Comparison of ENCODE assay signal across 8 cellular contexts in the genomic region with DNA sequence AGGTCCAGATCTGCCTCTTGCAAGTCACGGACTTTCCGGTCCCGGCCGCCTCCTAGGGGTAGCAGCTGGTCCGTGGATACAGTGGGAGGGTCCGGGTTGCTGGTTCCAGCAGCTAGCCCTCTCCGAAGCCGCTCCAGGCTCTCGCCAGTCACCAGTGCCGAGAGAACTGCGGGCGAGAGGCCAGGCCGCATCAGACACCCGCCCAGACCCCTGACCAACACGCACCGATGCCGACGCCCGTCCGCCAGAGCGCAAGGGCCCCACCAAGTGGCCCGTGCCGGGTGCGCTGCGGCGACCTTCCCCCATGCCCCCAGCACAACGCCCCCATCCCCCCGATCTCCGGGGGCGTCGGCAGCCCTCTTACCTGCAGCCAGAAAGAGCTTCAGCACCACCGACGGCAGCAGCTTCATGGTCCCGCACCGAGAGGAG. TPM values are rescaled to one million over a fixed set of nuclear protein-coding genes. Genes with fewer than 3 reads are reported as not detected.
DNase-seq lines count a peak whose midpoint lies in the region; ATAC-seq and TF ChIP-seq lines count a peak whose summit lies in the region.

No MANE protein-coding gene starts in this region.

- H3K36me3 ChIP-seq in SJCRH30 (0 out of 2 replicates have a peak, but pooled peaks cover 2% of the 10 kb centered on the region), thoracic aorta (no peaks in the 10 kb centered on the region)

- H3K9me3 Mint-ChIP-seq in activated naive CD4-positive, alpha-beta T cell treated with anti-CD3 and anti-CD28 coated beads, Interleukin-2, amount 50 U/mL, for 24 hours: no peaks in the 10 kb centered on the region
- H3K9me3 Mint-ChIP-seq in effector memory CD8-positive, alpha-beta T cell: no peaks in the 10 kb centered on the region

- H3K4me3 ChIP-seq in SJCRH30 (peak overlapping the region; percentile 89), thoracic aorta (peak overlapping the region; percentile 84)

- H3K9me3 ChIP-seq in SJCRH30 (replicated peaks) (no peaks in the 10 kb centered on the region), thoracic aorta (no peaks in the 10 kb centered on the region)

- ATAC-seq in HG03025 (IDR thresholded peaks at IDR 0.05; ENCODE audit: low FRiP score, unreplicated experiment) (peak; percentile 16), thoracic aorta (ENCODE audit: insufficient number of reproducible peaks, low FRiP score, low read depth) (no peak), HG02938 (IDR thresholded peaks at IDR 0.05; ENCODE audit: unreplicated experiment) (no peak)
- no peak for ATAC-seq in effector memory CD8-positive, alpha-beta T cell (replicated peaks)

- H3K27ac ChIP-seq in SJCRH30 (no peak overlapping the region), thoracic aorta (peak overlapping the region; percentile 64 to 68)

- no peak for DNase-seq in activated naive CD4-positive, alpha-beta T cell treated with anti-CD3 and anti-CD28 coated beads, Interleukin-2, amount 50 U/mL, for 16 hours
- DNase-seq in SJCRH30: peak; percentile 63 to 66
- DNase-seq in effector memory CD8-positive, alpha-beta T cell: no peak
- DNase-seq in lung microvascular endothelial cell (ENCODE audit: low read depth in 2 of 2): peak; percentile 80 to 88
- DNase-seq in thoracic aorta (ENCODE audit: low spot score): no peak

- H3K4me1 ChIP-seq in SJCRH30 (peaks cover 32% of the 10 kb centered on the region), thoracic aorta (ENCODE audit: control insufficient read depth in 1 of 2, low read depth in 2 of 2) (peaks cover 11 to 42% of the 10 kb centered on the region in 2 donors)

- peak overlapping the region; percentile 78 for H3K4me3 Mint-ChIP-seq in activated naive CD4-positive, alpha-beta T cell treated with anti-CD3 and anti-CD28 coated beads, Interleukin-2, amount 50 U/mL, for 24 hours
- peak overlapping the region; percentile 74 to 77 for H3K4me3 Mint-ChIP-seq in effector memory CD8-positive, alpha-beta T cell

- peak; percentile 34 for TF ChIP-seq CTCF in thoracic aorta (IDR thresholded peaks at IDR 0.05)

- peaks cover 54% of the 10 kb centered on the region for H3K4me1 Mint-ChIP-seq in activated naive CD4-positive, alpha-beta T cell treated with anti-CD3 and anti-CD28 coated beads, Interleukin-2, amount 50 U/mL, for 24 hours
- H3K4me1 Mint-ChIP-seq in effector memory CD8-positive, alpha-beta T cell (ENCODE audit: low read depth in 2 of 2): peaks cover 17 to 18% of the 10 kb centered on the region in 2 donors

- no peaks in the 10 kb centered on the region for H3K27me3 ChIP-seq in SJCRH30
- H3K27me3 ChIP-seq in thoracic aorta (replicated peaks; ENCODE audit: insufficient read depth): no peaks in the 10 kb centered on the region

- no peaks in the 10 kb centered on the region for H3K27me3 Mint-ChIP-seq in activated naive CD4-positive, alpha-beta T cell treated with anti-CD3 and anti-CD28 coated beads, Interleukin-2, amount 50 U/mL, for 24 hours
- H3K27me3 Mint-ChIP-seq in effector memory CD8-positive, alpha-beta T cell: peaks cover 16 to 31% of the 10 kb centered on the region in 2 donors

- no peak overlapping the region for H3K27ac Mint-ChIP-seq in activated naive CD4-positive, alpha-beta T cell treated with anti-CD3 and anti-CD28 coated beads, Interleukin-2, amount 50 U/mL, for 24 hours
- H3K27ac Mint-ChIP-seq in effector memory CD8-positive, alpha-beta T cell: no peak overlapping the region

- peaks cover 2% of the 10 kb centered on the region for H3K36me3 Mint-ChIP-seq in activated naive CD4-positive, alpha-beta T cell treated with anti-CD3 and anti-CD28 coated beads, Interleukin-2, amount 50 U/mL, for 24 hours
- no peaks in the 10 kb centered on the region for H3K36me3 Mint-ChIP-seq in effector memory CD8-positive, alpha-beta T cell (ENCODE audit: insufficient read depth)

RNA-seq across cellular contexts. Expression of gene HBEGF, which starts 0.5 kb away (rescaled TPM):
- total RNA-seq in SJCRH30 (2014; rRNA removed; shearing (Covaris generic)): 6.5 and 7.1 TPM in 2 replicates
- total RNA-seq in lung microvascular endothelial cell (16.6 and 20.4 TPM in 2 replicates), thoracic aorta (10 to 100 TPM; 22.6 to 36.0 TPM)

RNA-seq across cellular contexts. Expression of gene SLC4A9, which starts 14.1 kb away (rescaled TPM):
- total RNA-seq in SJCRH30 (2014; rRNA removed; shearing (Covaris generic)): not detected in 2 replicates
- total RNA-seq in lung microvascular endothelial cell (under 0.01 TPM in 1 of 2 replicates, not detected in the other), thoracic aorta (not detected)

RNA-seq across cellular contexts. Expression of gene PFDN1, which starts 43.0 kb away (rescaled TPM):
- total RNA-seq in SJCRH30 (2014; rRNA removed; shearing (Covaris generic)): 93.9 and 96.1 TPM in 2 replicates
- 61.9 and 64.7 TPM in 2 replicates for total RNA-seq in lung microvascular endothelial cell
- 10 to 100 TPM; 62.5 to 72.2 TPM for total RNA-seq in thoracic aorta

RNA-seq across cellular contexts. Expression of gene ANKHD1, which starts 55.7 kb away (rescaled TPM):
- 89.1 and 106 TPM in 2 replicates for total RNA-seq in SJCRH30 (2014; rRNA removed; shearing (Covaris generic))
- 39.2 and 47.0 TPM in 2 replicates for total RNA-seq in lung microvascular endothelial cell
- total RNA-seq in thoracic aorta: 100 to 1,000 TPM; 106 to 173 TPM

Comparison
In these comparisons a context has a peak if more than half of its experiments do, and no peak if none do; other contexts are left out.
1. DNase-seq: peak in SJCRH30 (2 of 2) and lung microvascular endothelial cell (2 of 2); none in activated naive CD4-positive, alpha-beta T cell treated with anti-CD3 and anti-CD28 coated beads, Interleukin-2, amount 50 U/mL, for 16 hours (single experiment), effector memory CD8-positive, alpha-beta T cell (0 of 3) and thoracic aorta (single experiment).